In genomic region chr20:23160536-23161243, GRCh38 we compare ENCODE assay signal across 12 cellular contexts.
A peak's percentile ranks its signal among the peaks of the same experiment; 100 is the strongest.
DNase-seq lines count a peak whose midpoint lies in the region; ATAC-seq, FAIRE-seq and TF ChIP-seq lines count a peak whose summit lies in the region.
"Had no signal": no experiment of that assay in that cellular context is flagged by ENCODE, and none has a peak within 500 bp of the region (broad histone marks: within the 10 kb centered on the region; RNA-seq: fewer than 3 reads in every experiment).

No MANE protein-coding gene starts in this region.

- H3K18ac ChIP-seq in H1 (ENCODE audit: extremely low read depth, low read length): no peak overlapping the region
- H3K18ac ChIP-seq in neuronal stem cell (ENCODE audit: low read length): peak overlapping the region; percentile 78

- H4K8ac ChIP-seq in H1 (ENCODE audit: extremely low read depth, insufficient read depth, low read length) (no peak overlapping the region), neuronal stem cell (ENCODE audit: low read depth, low read length) (no peak overlapping the region)

- 63% methylated on average over 4 of the region's 6 CpGs; no CpG with 5 or more reads in 1 of the 2 experiments for WGBS in H1 (ENCODE audit: extremely low coverage in 1 of 2, insufficient coverage in 1 of 2, insufficient read length in 1 of 2, insufficient replicate concordance in 2 of 2, low coverage in 1 of 2, low lambda C conversion rate in 2 of 2, missing lambda C conversion rate in 1 of 2), 2 experiments
- WGBS in neuronal stem cell (ENCODE audit: extremely low coverage in 2 of 2, insufficient read length in 2 of 2, insufficient replicate concordance in 1 of 2), 2 donors: no CpG with 5 or more reads among the region's 6 CpGs

- peak overlapping the region; percentile 79; the same call in 1 of the 2 replicates for H2BK5ac ChIP-seq in H1 (ENCODE audit: low read depth, low read length)
- peak overlapping the region; percentile 49 for H2BK5ac ChIP-seq in neuronal stem cell (ENCODE audit: low read length)

- H3K27ac ChIP-seq in AG04450 (ENCODE audit: low read depth, low read length) (peak overlapping the region; percentile 11), H1 (ENCODE audit: low read depth, low read length) (no peak overlapping the region), neuronal stem cell (replicated peaks; ENCODE audit: low read length) (no peak overlapping the region)
- H3K27ac ChIP-seq: pancreas had no signal

- H3K9me3 ChIP-seq in AG04450 (ENCODE audit: control insufficient read depth, insufficient read depth, low read length): no peaks in the 10 kb centered on the region
- no peaks in the 10 kb centered on the region for H3K9me3 ChIP-seq in Loucy (ENCODE audit: insufficient read depth, low read depth, low read length)
- no peaks in the 10 kb centered on the region for H3K9me3 ChIP-seq in H1 (ENCODE audit: insufficient read depth in 2 of 2, low read depth in 1 of 2, low read length in 1 of 2)
- H3K9me3 ChIP-seq in neuronal stem cell (replicated peaks in 1 of 2; ENCODE audit: control insufficient read depth in 2 of 2, insufficient read depth in 1 of 2, low read depth in 1 of 2, low read length in 2 of 2): no peaks in the 10 kb centered on the region
- H3K9me3 ChIP-seq in MG63: no peaks in the 10 kb centered on the region
- H3K9me3 ChIP-seq: pancreas had no signal

- no peak overlapping the region for H3K4me3 Mint-ChIP-seq in T-helper 2 cell treated with Interferon-gamma antibody and Interleukin-4, amounts not matched to agents 5 μg/mL and 100 μg/mL, for 36 hours
- H3K4me3 Mint-ChIP-seq: activated CD8-positive, alpha-beta T cell treated with anti-CD3 and anti-CD28 coated beads, Interleukin-2, amount 10 ng/mL, durations not matched to agents 7 days and 5 days; immature natural killer cell had no signal

- H2BK20ac ChIP-seq in H1 (ENCODE audit: low read length): no peak overlapping the region; the same call in 1 of the 2 replicates

- H3K4me3 ChIP-seq in AG04450 (ENCODE audit: low read depth, low read length) (no peak overlapping the region), Loucy (ENCODE audit: low read length, poor library complexity, severe bottlenecking) (no peak overlapping the region), H1 (ENCODE audit: extremely low read depth in 1 of 4, insufficient read depth in 2 of 4, low read depth in 3 of 4, low read length in 4 of 4) (no peak overlapping the region), neuronal stem cell (ENCODE audit: low read length in 2 of 2) (no peak overlapping the region), MG63 (no peak overlapping the region)
- H3K4me3 ChIP-seq: pancreas had no signal

- H3K27ac Mint-ChIP-seq in T-helper 2 cell treated with Interferon-gamma antibody and Interleukin-4, amounts not matched to agents 5 μg/mL and 100 μg/mL, for 36 hours: no peak overlapping the region

- H3K36me3 ChIP-seq in Loucy (ENCODE audit: insufficient read depth, low read length): no peaks in the 10 kb centered on the region
- no peaks in the 10 kb centered on the region for H3K36me3 ChIP-seq in H1 (ENCODE audit: control insufficient read depth in 2 of 4, insufficient read depth in 4 of 4, low read length in 3 of 4)
- no peaks in the 10 kb centered on the region for H3K36me3 ChIP-seq in neuronal stem cell (replicated peaks in 1 of 2; ENCODE audit: control insufficient read depth in 2 of 2, insufficient read depth in 2 of 2, low read length in 2 of 2)
- H3K36me3 ChIP-seq in MG63: no peaks in the 10 kb centered on the region
- H3K36me3 ChIP-seq: pancreas had no signal

- H3K9ac ChIP-seq in Loucy (ENCODE audit: low read depth, low read length, poor library complexity, severe bottlenecking) (peak overlapping the region; percentile 44), H1 (replicated peaks in 1 of 4; ENCODE audit: extremely low read depth in 1 of 4, low read depth in 3 of 4, low read length in 3 of 4) (no peak overlapping the region), neuronal stem cell (ENCODE audit: low read depth, low read length, poor library complexity) (no peak overlapping the region)

- no peak overlapping the region for H3K14ac ChIP-seq in H1 (ENCODE audit: insufficient read length)
- H3K14ac ChIP-seq in neuronal stem cell (ENCODE audit: low read length): no peak overlapping the region

- H3K36me3 Mint-ChIP-seq in T-helper 2 cell treated with Interferon-gamma antibody and Interleukin-4, amounts not matched to agents 5 μg/mL and 100 μg/mL, for 36 hours (ENCODE audit: low read depth): no peaks in the 10 kb centered on the region
- H3K36me3 Mint-ChIP-seq: activated naive CD8-positive, alpha-beta T cell treated with anti-CD3 and anti-CD28 coated beads, Interleukin-2, amount 10 ng/mL, durations not matched to agents 7 days and 5 days; immature natural killer cell had no signal

- H2BK15ac ChIP-seq in H1 (ENCODE audit: low read length) (no peak overlapping the region), neuronal stem cell (ENCODE audit: low read length) (no peak overlapping the region)

- H3K4ac ChIP-seq in H1 (replicated peaks; ENCODE audit: insufficient read length, low read depth, low read length): no peak overlapping the region
- no peak overlapping the region for H3K4ac ChIP-seq in neuronal stem cell (ENCODE audit: low read length)

- no peak for ATAC-seq in HG02642 (IDR thresholded peaks at IDR 0.05; ENCODE audit: poor library complexity, unreplicated experiment)
- ATAC-seq in HG02981 (IDR thresholded peaks at IDR 0.05; ENCODE audit: unreplicated experiment): no peak
- ATAC-seq: activated CD8-positive, alpha-beta T cell treated with anti-CD3 and anti-CD28 coated beads, Interleukin-2, amount 10 ng/mL, durations not matched to agents 7 days and 5 days had no signal

- H3K79me2 ChIP-seq in Loucy (ENCODE audit: insufficient read depth, low read length): no peaks in the 10 kb centered on the region
- no peaks in the 10 kb centered on the region for H3K79me2 ChIP-seq in H1 (ENCODE audit: control insufficient read depth in 1 of 2, insufficient read depth in 2 of 2, low read length in 2 of 2)

- no peak for TF ChIP-seq EP300 in H1 (IDR thresholded peaks at IDR 0.05; ENCODE audit: borderline replicate concordance in 1 of 2, low read depth in 2 of 2, low read length in 2 of 2)

- peak overlapping the region; percentile 59 for H3K4me2 ChIP-seq in Loucy (ENCODE audit: low read depth, low read length, poor library complexity, severe bottlenecking)
- H3K4me2 ChIP-seq in H1 (ENCODE audit: insufficient read depth in 1 of 2, low read depth in 2 of 2, low read length in 2 of 2): no peak overlapping the region
- no peak overlapping the region for H3K4me2 ChIP-seq in neuronal stem cell (ENCODE audit: insufficient read depth, low read length, poor library complexity, severe bottlenecking)

- H4K20me1 ChIP-seq in Loucy (ENCODE audit: insufficient read depth, low read length, poor library complexity, severe bottlenecking): no peaks in the 10 kb centered on the region
- H4K20me1 ChIP-seq in H1 (replicated peaks in 1 of 2; ENCODE audit: control insufficient read depth in 1 of 2, insufficient read depth in 2 of 2, low read length in 2 of 2): no peaks in the 10 kb centered on the region

- H2BK12ac ChIP-seq in H1 (ENCODE audit: low read depth, low read length) (peak overlapping the region; percentile 86; the same call in 1 of the 2 replicates), neuronal stem cell (ENCODE audit: low read length) (no peak overlapping the region)

- H3K79me1 ChIP-seq in H1 (ENCODE audit: low read depth, low read length) (no peaks in the 10 kb centered on the region), neuronal stem cell (ENCODE audit: low read depth, low read length) (no peaks in the 10 kb centered on the region)

- no peak overlapping the region for H3K56ac ChIP-seq in H1 (replicated peaks; ENCODE audit: insufficient read length, low read depth, low read length)

- H2AK5ac ChIP-seq in H1 (ENCODE audit: low read depth, low read length) (no peak overlapping the region), neuronal stem cell (ENCODE audit: low read depth, low read length) (peak overlapping the region; percentile 74)

- CTCF ChIA-PET in AG04450 (lab: Charles Lee): no interaction called here
- CTCF ChIA-PET in H1 (lab: Charles Lee; ENCODE audit: partially characterized antibody): interaction anchor here (1.3 to 1.4 kb wide), 3 partner anchors 16 to 110 kb away, joined by 3 to 5 read pairs (median 4); no protein-coding TSS in a partner anchor

- no peaks in the 10 kb centered on the region for H3K27me3 ChIP-seq in AG04450 (ENCODE audit: control insufficient read depth, insufficient read depth, low read length)
- H3K27me3 ChIP-seq in Loucy (ENCODE audit: insufficient read depth, low read length, poor library complexity, severe bottlenecking): no peaks in the 10 kb centered on the region
- H3K27me3 ChIP-seq in H1 (replicated peaks in 1 of 4; ENCODE audit: control insufficient read depth in 3 of 4, extremely low read depth in 1 of 4, insufficient read depth in 3 of 4, low read length in 3 of 4): no peaks in the 10 kb centered on the region
- no peaks in the 10 kb centered on the region for H3K27me3 ChIP-seq in neuronal stem cell (ENCODE audit: control insufficient read depth in 3 of 3, insufficient read depth in 3 of 3, low read depth in 1 of 3, low read length in 3 of 3)
- H3K27me3 ChIP-seq in MG63: no peaks in the 10 kb centered on the region
- H3K27me3 ChIP-seq: pancreas had no signal

- no peak overlapping the region for H2BK120ac ChIP-seq in H1 (replicated peaks; ENCODE audit: low read depth, low read length)
- peak overlapping the region; percentile 57 for H2BK120ac ChIP-seq in neuronal stem cell (ENCODE audit: low read depth, low read length)

- H3K9me2 ChIP-seq in Loucy (replicated peaks; ENCODE audit: low read depth, low read length): no peaks in the 10 kb centered on the region

- peaks cover 18% of the 10 kb centered on the region for H3K4me1 Mint-ChIP-seq in T-helper 2 cell treated with Interferon-gamma antibody and Interleukin-4, amounts not matched to agents 5 μg/mL and 100 μg/mL, for 36 hours (ENCODE audit: low read depth)

- POLR2A ChIA-PET in AG04450 (lab: Yijun Ruan, JAX): no interaction called here
- POLR2A ChIA-PET in H1 (lab: Charles Lee; ENCODE audit: partially characterized antibody): no interaction called here

- no peak for TF ChIP-seq POLR2A in H1 (IDR thresholded peaks at IDR 0.05; ENCODE audit: control extremely low read depth in 1 of 2, low read depth in 2 of 2, low read length in 2 of 2)

- TF ChIP-seq CTCF in AG04450 (IDR thresholded peaks at IDR 0.05; ENCODE audit: low read depth, low read length): no peak
- TF ChIP-seq CTCF in Loucy (conservative IDR thresholded peaks at IDR 0.05; ENCODE audit: low read length): no peak
- TF ChIP-seq CTCF in H1 (IDR thresholded peaks at IDR 0.05; ENCODE audit: control extremely low read depth in 1 of 3, insufficient read depth in 1 of 3, low read depth in 1 of 3, low read length in 3 of 3): no peak

- peak overlapping the region; percentile 16 for H4K91ac ChIP-seq in H1 (replicated peaks; ENCODE audit: insufficient read length, low read length)
- H4K91ac ChIP-seq in neuronal stem cell (ENCODE audit: low read depth, low read length, poor library complexity): no peak overlapping the region

- no peak for FAIRE-seq in H1 (lab: Jason Lieb, UNC)
- FAIRE-seq: pancreas had no signal

- no peak for TF ChIP-seq RAD21 in H1 (IDR thresholded peaks at IDR 0.05 in 1 of 2, conservative IDR thresholded peaks at IDR 0.05 in 1 of 2; ENCODE audit: low read depth in 2 of 2, low read length in 2 of 2)

- H3K23me2 ChIP-seq in H1 (ENCODE audit: low read depth, low read length): no peaks in the 10 kb centered on the region

- no peak overlapping the region for H3K23ac ChIP-seq in H1 (ENCODE audit: insufficient read length)
- no peak overlapping the region for H3K23ac ChIP-seq in neuronal stem cell (ENCODE audit: low read depth, low read length, poor library complexity)

- H2AFZ ChIP-seq in Loucy (ENCODE audit: low read length) (peak overlapping the region; percentile 26; the same call in 1 of the 2 replicates), H1 (ENCODE audit: low read length) (peak overlapping the region; percentile 85), neuronal stem cell (ENCODE audit: low read length) (peak overlapping the region; percentile 35)

- 0 out of 2 replicates have a peak, but pooled peaks cover 5% of the 10 kb centered on the region for H3F3A ChIP-seq in Loucy (ENCODE audit: low read depth)

- peaks cover 2% of the 10 kb centered on the region for H3K27me3 Mint-ChIP-seq in T-helper 2 cell treated with Interferon-gamma antibody and Interleukin-4, amounts not matched to agents 5 μg/mL and 100 μg/mL, for 36 hours (ENCODE audit: low read depth)

- H3K4me1 ChIP-seq in Loucy (ENCODE audit: insufficient read depth, low read length, poor library complexity, severe bottlenecking) (peaks cover 33% of the 10 kb centered on the region), H1 (replicated peaks in 1 of 4; ENCODE audit: control insufficient read depth in 3 of 4, insufficient read depth in 4 of 4, low read length in 3 of 4) (peaks cover 2 to 7% (median 3%) of the 10 kb centered on the region in 4 experiments; a peak in 4 of 7 replicates), neuronal stem cell (ENCODE audit: control insufficient read depth in 2 of 2, insufficient read depth in 1 of 2, low read depth in 1 of 2, low read length in 2 of 2) (peaks cover 0 to 7% of the 10 kb centered on the region in 2 donors)
- H3K4me1 ChIP-seq: pancreas had no signal

- no peak for DNase-seq in AG04450 (ENCODE audit: low read depth, low spot score)
- DNase-seq in H1 (ENCODE audit: low read depth in 1 of 2, low spot score in 2 of 2): peak in 1 of 2 experiments; percentile 43
- no peak for DNase-seq in neuronal stem cell (ENCODE audit: low spot score)
- no peak for DNase-seq in T-helper 2 cell treated with Interferon-gamma antibody and Interleukin-4, amounts not matched to agents 5 μg/mL and 100 μg/mL, for 36 hours (ENCODE audit: low spot score)
- DNase-seq in MG63: no peak
- DNase-seq: activated CD8-positive, alpha-beta T cell treated with anti-CD3 and anti-CD28 coated beads, Interleukin-2, amount 10 ng/mL, durations not matched to agents 7 days and 5 days; activated naive CD8-positive, alpha-beta T cell treated with anti-CD3 and anti-CD28 coated beads, Interleukin-2, amount 10 ng/mL, durations not matched to agents 7 days and 5 days; immature natural killer cell; pancreas had no signal

- H4K5ac ChIP-seq in H1 (ENCODE audit: insufficient read length, low read depth, low read length): no peak overlapping the region

- no peaks in the 10 kb centered on the region for H3K9me3 Mint-ChIP-seq in T-helper 2 cell treated with Interferon-gamma antibody and Interleukin-4, amounts not matched to agents 5 μg/mL and 100 μg/mL, for 36 hours
- H3K9me3 Mint-ChIP-seq: activated naive CD8-positive, alpha-beta T cell treated with anti-CD3 and anti-CD28 coated beads, Interleukin-2, amount 10 ng/mL, durations not matched to agents 7 days and 5 days; immature natural killer cell had no signal

Comparison
In these comparisons a context has a peak if more than half of its experiments do, and no peak if none do; other contexts are left out.
1. H2AFZ ChIP-seq: peak in every context shown above with its lines; median percentile 85 in H1; 35 in neuronal stem cell; 26 in Loucy.